1 cellular context compared by ENCODE assay signal in the genomic region with DNA sequence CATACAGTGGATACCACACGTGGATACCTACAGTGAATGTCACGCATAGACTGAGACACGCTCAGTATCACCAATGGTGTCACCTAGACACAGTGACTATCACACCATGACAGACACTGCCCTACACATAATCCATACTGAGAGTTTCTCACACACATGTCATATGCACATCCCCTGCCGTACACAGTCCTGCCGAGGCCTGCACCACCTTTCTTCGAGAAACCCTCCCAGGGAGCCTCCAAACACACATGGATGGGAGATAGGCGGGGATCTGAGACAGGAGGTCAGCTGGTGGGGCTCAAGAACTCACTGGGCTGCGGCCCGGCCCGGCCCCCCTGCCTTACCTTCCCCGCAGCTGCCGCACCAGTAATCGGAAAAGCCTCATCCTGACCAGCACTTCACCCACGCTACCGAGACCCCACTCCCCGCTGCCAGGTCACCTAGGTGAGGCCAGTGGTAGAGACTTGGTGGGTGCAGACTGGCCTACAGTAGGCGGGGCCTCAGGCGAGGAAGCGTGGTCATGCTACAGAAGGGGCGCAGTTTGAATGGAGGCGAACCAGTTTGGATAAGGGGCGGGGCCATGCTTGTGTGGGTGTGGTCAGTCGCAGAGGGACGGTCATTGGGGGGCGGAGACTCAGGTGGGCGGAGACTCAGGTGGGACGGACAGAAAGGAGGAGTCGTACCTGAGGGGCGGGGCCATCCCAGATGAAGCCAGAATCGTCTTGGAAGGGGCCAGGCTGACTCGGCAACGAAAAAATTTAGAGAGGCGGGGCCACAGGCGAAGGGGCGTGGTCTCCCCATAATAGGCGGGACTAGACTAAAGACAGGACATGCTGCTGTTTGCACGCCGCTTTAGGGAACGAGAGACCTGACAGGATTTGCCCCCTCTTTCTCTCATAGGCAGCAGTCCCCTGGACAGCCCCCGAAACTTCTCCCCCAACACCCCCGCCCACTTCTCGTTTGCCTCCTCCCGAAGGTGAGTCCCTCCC.
TF ChIP-seq lines count a peak whose summit lies in the region.

No MANE protein-coding gene starts in this region.

TF ChIP-seq in K562, 482 proteins besides CTCF, POLR2A, EP300 and RAD21 (continued from another document and continues in another):
- no peak for TF ChIP-seq ZNF140 (CRISPR knock-in tag; IDR thresholded peaks at IDR 0.05)
- no peak for TF ChIP-seq HEY1 (CRISPR knock-in tag; IDR thresholded peaks at IDR 0.05; ENCODE audit: borderline replicate concordance)
- TF ChIP-seq, protein P1, sequence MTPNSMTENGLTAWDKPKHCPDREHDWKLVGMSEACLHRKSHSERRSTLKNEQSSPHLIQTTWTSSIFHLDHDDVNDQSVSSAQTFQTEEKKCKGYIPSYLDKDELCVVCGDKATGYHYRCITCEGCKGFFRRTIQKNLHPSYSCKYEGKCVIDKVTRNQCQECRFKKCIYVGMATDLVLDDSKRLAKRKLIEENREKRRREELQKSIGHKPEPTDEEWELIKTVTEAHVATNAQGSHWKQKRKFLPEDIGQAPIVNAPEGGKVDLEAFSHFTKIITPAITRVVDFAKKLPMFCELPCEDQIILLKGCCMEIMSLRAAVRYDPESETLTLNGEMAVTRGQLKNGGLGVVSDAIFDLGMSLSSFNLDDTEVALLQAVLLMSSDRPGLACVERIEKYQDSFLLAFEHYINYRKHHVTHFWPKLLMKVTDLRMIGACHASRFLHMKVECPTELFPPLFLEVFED (CRISPR knock-in tag; conservative IDR thresholded peaks at IDR 0.05) = no peak
- TF ChIP-seq BDP1 (IDR thresholded peaks at IDR 0.05; ENCODE audit: insufficient read depth, insufficient read length) = no peak
- no peak for TF ChIP-seq RFX7 (CRISPR knock-in tag; IDR thresholded peaks at IDR 0.05)
- no peak for TF ChIP-seq THRAP3 (IDR thresholded peaks at IDR 0.05; ENCODE audit: borderline replicate concordance)
- TF ChIP-seq SRF (CRISPR knock-in tag; IDR thresholded peaks at IDR 0.05) = peak in 1 of 2 experiments; percentile 82; a peak in 1 of 4 replicates
- TF ChIP-seq ESRRB (CRISPR knock-in tag; IDR thresholded peaks at IDR 0.05; ENCODE audit: borderline replicate concordance) = no peak
- TF ChIP-seq E4F1 (CRISPR knock-in tag; IDR thresholded peaks at IDR 0.05; ENCODE audit: borderline replicate concordance) = no peak
- TF ChIP-seq CHCHD3 (CRISPR knock-in tag; IDR thresholded peaks at IDR 0.05) = no peak
- TF ChIP-seq RBFOX2 (IDR thresholded peaks at IDR 0.05; ENCODE audit: low read depth, low read length) = peak; percentile 33; the same call in 1 of the 2 replicates
- TF ChIP-seq E2F5 (CRISPR knock-in tag; IDR thresholded peaks at IDR 0.05) = 0 out of 2 replicates have a peak, but pooled peaks have one; percentile 65
- no peak for TF ChIP-seq ZZZ3 (IDR thresholded peaks at IDR 0.05)
- TF ChIP-seq, protein P2, sequence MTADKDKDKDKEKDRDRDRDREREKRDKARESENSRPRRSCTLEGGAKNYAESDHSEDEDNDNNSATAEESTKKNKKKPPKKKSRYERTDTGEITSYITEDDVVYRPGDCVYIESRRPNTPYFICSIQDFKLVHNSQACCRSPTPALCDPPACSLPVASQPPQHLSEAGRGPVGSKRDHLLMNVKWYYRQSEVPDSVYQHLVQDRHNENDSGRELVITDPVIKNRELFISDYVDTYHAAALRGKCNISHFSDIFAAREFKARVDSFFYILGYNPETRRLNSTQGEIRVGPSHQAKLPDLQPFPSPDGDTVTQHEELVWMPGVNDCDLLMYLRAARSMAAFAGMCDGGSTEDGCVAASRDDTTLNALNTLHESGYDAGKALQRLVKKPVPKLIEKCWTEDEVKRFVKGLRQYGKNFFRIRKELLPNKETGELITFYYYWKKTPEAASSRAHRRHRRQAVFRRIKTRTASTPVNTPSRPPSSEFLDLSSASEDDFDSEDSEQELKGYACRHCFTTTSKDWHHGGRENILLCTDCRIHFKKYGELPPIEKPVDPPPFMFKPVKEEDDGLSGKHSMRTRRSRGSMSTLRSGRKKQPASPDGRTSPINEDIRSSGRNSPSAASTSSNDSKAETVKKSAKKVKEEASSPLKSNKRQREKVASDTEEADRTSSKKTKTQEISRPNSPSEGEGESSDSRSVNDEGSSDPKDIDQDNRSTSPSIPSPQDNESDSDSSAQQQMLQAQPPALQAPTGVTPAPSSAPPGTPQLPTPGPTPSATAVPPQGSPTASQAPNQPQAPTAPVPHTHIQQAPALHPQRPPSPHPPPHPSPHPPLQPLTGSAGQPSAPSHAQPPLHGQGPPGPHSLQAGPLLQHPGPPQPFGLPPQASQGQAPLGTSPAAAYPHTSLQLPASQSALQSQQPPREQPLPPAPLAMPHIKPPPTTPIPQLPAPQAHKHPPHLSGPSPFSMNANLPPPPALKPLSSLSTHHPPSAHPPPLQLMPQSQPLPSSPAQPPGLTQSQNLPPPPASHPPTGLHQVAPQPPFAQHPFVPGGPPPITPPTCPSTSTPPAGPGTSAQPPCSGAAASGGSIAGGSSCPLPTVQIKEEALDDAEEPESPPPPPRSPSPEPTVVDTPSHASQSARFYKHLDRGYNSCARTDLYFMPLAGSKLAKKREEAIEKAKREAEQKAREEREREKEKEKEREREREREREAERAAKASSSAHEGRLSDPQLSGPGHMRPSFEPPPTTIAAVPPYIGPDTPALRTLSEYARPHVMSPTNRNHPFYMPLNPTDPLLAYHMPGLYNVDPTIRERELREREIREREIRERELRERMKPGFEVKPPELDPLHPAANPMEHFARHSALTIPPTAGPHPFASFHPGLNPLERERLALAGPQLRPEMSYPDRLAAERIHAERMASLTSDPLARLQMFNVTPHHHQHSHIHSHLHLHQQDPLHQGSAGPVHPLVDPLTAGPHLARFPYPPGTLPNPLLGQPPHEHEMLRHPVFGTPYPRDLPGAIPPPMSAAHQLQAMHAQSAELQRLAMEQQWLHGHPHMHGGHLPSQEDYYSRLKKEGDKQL (CRISPR knock-in tag; IDR thresholded peaks at IDR 0.05; ENCODE audit: borderline replicate concordance) = no peak
- peak; percentile 44 to 75; a peak in 3 of 4 replicates for TF ChIP-seq FOXK2 (conservative IDR thresholded peaks at IDR 0.05 in 1 of 2, IDR thresholded peaks at IDR 0.05 in 1 of 2; ENCODE audit: low read depth in 2 of 2)
- TF ChIP-seq ETS2 (tag; IDR thresholded peaks at IDR 0.05; ENCODE audit: borderline replicate concordance, poor library complexity, severe bottlenecking) = no peak
- no peak for TF ChIP-seq CHD1 (IDR thresholded peaks at IDR 0.05; ENCODE audit: low read length)
- TF ChIP-seq, protein P3, sequence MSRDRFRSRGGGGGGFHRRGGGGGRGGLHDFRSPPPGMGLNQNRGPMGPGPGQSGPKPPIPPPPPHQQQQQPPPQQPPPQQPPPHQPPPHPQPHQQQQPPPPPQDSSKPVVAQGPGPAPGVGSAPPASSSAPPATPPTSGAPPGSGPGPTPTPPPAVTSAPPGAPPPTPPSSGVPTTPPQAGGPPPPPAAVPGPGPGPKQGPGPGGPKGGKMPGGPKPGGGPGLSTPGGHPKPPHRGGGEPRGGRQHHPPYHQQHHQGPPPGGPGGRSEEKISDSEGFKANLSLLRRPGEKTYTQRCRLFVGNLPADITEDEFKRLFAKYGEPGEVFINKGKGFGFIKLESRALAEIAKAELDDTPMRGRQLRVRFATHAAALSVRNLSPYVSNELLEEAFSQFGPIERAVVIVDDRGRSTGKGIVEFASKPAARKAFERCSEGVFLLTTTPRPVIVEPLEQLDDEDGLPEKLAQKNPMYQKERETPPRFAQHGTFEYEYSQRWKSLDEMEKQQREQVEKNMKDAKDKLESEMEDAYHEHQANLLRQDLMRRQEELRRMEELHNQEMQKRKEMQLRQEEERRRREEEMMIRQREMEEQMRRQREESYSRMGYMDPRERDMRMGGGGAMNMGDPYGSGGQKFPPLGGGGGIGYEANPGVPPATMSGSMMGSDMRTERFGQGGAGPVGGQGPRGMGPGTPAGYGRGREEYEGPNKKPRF (IDR thresholded peaks at IDR 0.05; ENCODE audit: low read depth, low read length) = no peak
- TF ChIP-seq CREB1 (IDR thresholded peaks at IDR 0.05) = peak; percentile 73; the same call in 1 of the 2 replicates
- no peak for TF ChIP-seq CREB1 (CRISPR knock-in tag; IDR thresholded peaks at IDR 0.05)
- no peak for TF ChIP-seq ZFP30 (CRISPR knock-in tag; IDR thresholded peaks at IDR 0.05; ENCODE audit: borderline replicate concordance)
- peak; percentile 30 for TF ChIP-seq HMGN3 (IDR thresholded peaks at IDR 0.05; ENCODE audit: borderline replicate concordance, extremely low read depth, insufficient read length, low read depth, low read length)
- no peak for TF ChIP-seq SMARCA4 (IDR thresholded peaks at IDR 0.05)
- no peak for TF ChIP-seq ZNF445 (CRISPR knock-in tag; IDR thresholded peaks at IDR 0.05; ENCODE audit: low read depth)
- TF ChIP-seq NCOA1 (IDR thresholded peaks at IDR 0.05; ENCODE audit: low read depth) = no peak
- TF ChIP-seq CBX5 (IDR thresholded peaks at IDR 0.05; ENCODE audit: borderline replicate concordance, low read depth) = no peak
- no peak for TF ChIP-seq BRD4 (IDR thresholded peaks at IDR 0.05)
- no peak for TF ChIP-seq GTF3C2 (IDR thresholded peaks at IDR 0.05; ENCODE audit: borderline replicate concordance, extremely low read depth, insufficient read length)
- TF ChIP-seq, protein P4, sequence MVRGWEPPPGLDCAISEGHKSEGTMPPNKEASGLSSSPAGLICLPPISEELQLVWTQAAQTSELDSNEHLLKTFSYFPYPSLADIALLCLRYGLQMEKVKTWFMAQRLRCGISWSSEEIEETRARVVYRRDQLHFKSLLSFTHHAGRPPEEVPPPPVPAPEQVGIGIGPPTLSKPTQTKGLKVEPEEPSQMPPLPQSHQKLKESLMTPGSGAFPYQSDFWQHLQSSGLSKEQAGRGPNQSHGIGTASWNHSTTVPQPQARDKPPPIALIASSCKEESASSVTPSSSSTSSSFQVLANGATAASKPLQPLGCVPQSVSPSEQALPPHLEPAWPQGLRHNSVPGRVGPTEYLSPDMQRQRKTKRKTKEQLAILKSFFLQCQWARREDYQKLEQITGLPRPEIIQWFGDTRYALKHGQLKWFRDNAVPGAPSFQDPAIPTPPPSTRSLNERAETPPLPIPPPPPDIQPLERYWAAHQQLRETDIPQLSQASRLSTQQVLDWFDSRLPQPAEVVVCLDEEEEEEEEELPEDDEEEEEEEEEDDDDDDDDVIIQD (CRISPR knock-in tag; IDR thresholded peaks at IDR 0.05) = no peak
- no peak for TF ChIP-seq ZNF431 (CRISPR knock-in tag; IDR thresholded peaks at IDR 0.05)
- no peak; the same call in 1 of the 2 replicates for TF ChIP-seq POLR2G (IDR thresholded peaks at IDR 0.05; ENCODE audit: low read depth, low read length)
- TF ChIP-seq BRF2 (IDR thresholded peaks at IDR 0.05; ENCODE audit: borderline replicate concordance, insufficient read depth, insufficient read length) = no peak
- no peak for TF ChIP-seq ZC3H4 (CRISPR knock-in tag; IDR thresholded peaks at IDR 0.05; ENCODE audit: borderline replicate concordance)
- TF ChIP-seq HLTF (IDR thresholded peaks at IDR 0.05) = no peak
- TF ChIP-seq ZNF274 (IDR thresholded peaks at IDR 0.05; ENCODE audit: borderline replicate concordance, low read depth, low read length) = no peak
